In genomic region chr2:71736986-71737385, GRCh38 we compare ENCODE assay signal across 14 cellular contexts.
"Had no signal": no experiment of that assay in that cellular context is flagged by ENCODE, and none has a peak within 500 bp of the region (broad histone marks: within the 10 kb centered on the region; RNA-seq: fewer than 3 reads in every experiment).

No MANE protein-coding gene starts in this region.

- H3K27me3 ChIP-seq: tibial nerve had no signal

- H3K4me3 ChIP-seq: adrenal gland, tibial nerve had no signal

- ATAC-seq: activated T-helper 17 cell treated with anti-CD3 and anti-CD28 coated beads, Interleukin-2, amount 50 U/mL, for 72 hours; left colon had no signal

- H3K36me3 ChIP-seq: adrenal gland, tibial nerve had no signal

- H3K4me1 ChIP-seq: adrenal gland, tibial nerve had no signal

- H3K9me3 ChIP-seq: adrenal gland had no signal

- DNase-seq: activated B cell treated with CpG ODN at 0.5 μM for 24 hours; activated CD4-positive, alpha-beta T cell treated with anti-CD3 and anti-CD28 coated beads, Interleukin-2, amount 10 ng/mL, durations not matched to agents 24 days and 14 days; activated naive CD4-positive, alpha-beta T cell treated with anti-CD3 and anti-CD28 coated beads, Interleukin-2, amount 10 ng/mL, durations not matched to agents 7 days and 5 days; adrenal gland; central memory CD4-positive, alpha-beta T cell; cortex of kidney; effector CD8-positive, alpha-beta T cell; left colon; mammary epithelial cell; nephron progenitor cell; small intestine; T-helper 2 cell had no signal

- H3K27ac ChIP-seq: adrenal gland, tibial nerve had no signal
